16 cellular contexts compared by ENCODE assay signal in genomic region chr14:100761481-100761880, GRCh38. TPM values are rescaled to one million over a fixed set of nuclear protein-coding genes. Genes with fewer than 3 reads are reported as not detected.
DNase-seq lines count a peak whose midpoint lies in the region; ATAC-seq and TF ChIP-seq lines count a peak whose summit lies in the region.
"Had no signal": no experiment of that assay in that cellular context is flagged by ENCODE, and none has a peak within 500 bp of the region (broad histone marks: within the 10 kb centered on the region; RNA-seq: fewer than 3 reads in every experiment).

No MANE protein-coding gene starts in this region.

- H3K9ac ChIP-seq in adipocyte (ENCODE audit: low read length) = no peak overlapping the region
- H3K9ac ChIP-seq: BLaER1 had no signal

- peaks cover 15% of the 10 kb centered on the region for H3K27me3 Mint-ChIP-seq in HFFc6 (ENCODE audit: insufficient read depth)

- no peaks in the 10 kb centered on the region for H3K36me3 ChIP-seq in adipocyte (ENCODE audit: control insufficient read depth, insufficient read depth, low read length, severe bottlenecking)
- H3K36me3 ChIP-seq: BLaER1, heart left ventricle had no signal

- H3K36me3 Mint-ChIP-seq in HFFc6 (ENCODE audit: low read depth) = 0 out of 2 replicates have a peak, but pooled peaks cover 6% of the 10 kb centered on the region

- H3K4me1 Mint-ChIP-seq in HFFc6 (ENCODE audit: low read depth) = peaks cover 28% of the 10 kb centered on the region

- DNase-seq in AG04450 (ENCODE audit: low read depth, low spot score) = peak; percentile 37
- DNase-seq in HFFc6 = peak; percentile 80
- peak; percentile 44 for DNase-seq in adipocyte (ENCODE audit: low read depth)
- peak; percentile 64 for DNase-seq in fibroblast of the conjunctiva (ENCODE audit: low read depth)
- DNase-seq: activated CD4-positive, alpha-beta T cell treated with anti-CD3 and anti-CD28 coated beads, Interleukin-2, amount 50 U/mL, for 4 hours; cortex of kidney; heart left ventricle; NCI-H1092 treated with DMSO at 0.1 percent for 48 hours had no signal

- POLR2A ChIA-PET in AG04450 (lab: Yijun Ruan, JAX) = no interaction called here

- H3K4me1 ChIP-seq in adipocyte (ENCODE audit: control insufficient read depth, insufficient read depth, low read length) = peaks cover 19% of the 10 kb centered on the region
- H3K4me1 ChIP-seq: BLaER1, heart left ventricle had no signal

- peaks cover 4% of the 10 kb centered on the region; the same call in 1 of the 2 replicates for H3K9me3 Mint-ChIP-seq in HFFc6
- H3K9me3 Mint-ChIP-seq: T-helper 1 cell treated with Interleukin-12 subunit alpha and Interleukin-12 subunit beta and Interleukin-4 antibody, amounts not matched to agents 30 μg/mL and 1 μg/mL, for 36 hours had no signal

- TF ChIP-seq CTCF in AG04450 (IDR thresholded peaks at IDR 0.05; ENCODE audit: low read depth, low read length) (no peak), HFFc6 (IDR thresholded peaks at IDR 0.05) (no peak)

- H3K27ac ChIP-seq in AG04450 (ENCODE audit: low read depth, low read length) = no peak overlapping the region
- H3K27ac ChIP-seq: BLaER1, heart left ventricle had no signal

- H3K27me3 ChIP-seq in AG04450 (ENCODE audit: control insufficient read depth, insufficient read depth, low read length) (peaks cover 12% of the 10 kb centered on the region), adipocyte (replicated peaks; ENCODE audit: control insufficient read depth, insufficient read depth, low read length) (peaks cover 12% of the 10 kb centered on the region)
- H3K27me3 ChIP-seq: BLaER1, heart left ventricle had no signal

- H3K4me3 ChIP-seq in AG04450 (ENCODE audit: low read depth, low read length) (no peak overlapping the region), adipocyte (ENCODE audit: low read length) (no peak overlapping the region)
- H3K4me3 ChIP-seq: BLaER1, heart left ventricle had no signal

- H3K9me3 ChIP-seq in AG04450 (ENCODE audit: control insufficient read depth, insufficient read depth, low read length) = peaks cover 4% of the 10 kb centered on the region; the same call in 1 of the 2 replicates
- no peaks in the 10 kb centered on the region for H3K9me3 ChIP-seq in adipocyte (ENCODE audit: control insufficient read depth, low read length)
- H3K9me3 ChIP-seq: BLaER1, heart left ventricle had no signal

- CTCF ChIA-PET in AG04450 (lab: Charles Lee) = interaction anchor here (1.0 kb wide), 1 partner anchor 376 kb away, joined by 3 read pairs; no protein-coding TSS in a partner anchor

- no peak overlapping the region for H3K4me3 Mint-ChIP-seq in HFFc6
- H3K4me3 Mint-ChIP-seq: T-helper 1 cell treated with Interleukin-12 subunit alpha and Interleukin-12 subunit beta and Interleukin-4 antibody, amounts not matched to agents 30 μg/mL and 1 μg/mL, for 36 hours had no signal

- peak overlapping the region; percentile 23; the same call in 1 of the 2 replicates for H3K27ac Mint-ChIP-seq in HFFc6
- H3K27ac Mint-ChIP-seq: T-helper 1 cell treated with Interleukin-12 subunit alpha and Interleukin-12 subunit beta and Interleukin-4 antibody, amounts not matched to agents 30 μg/mL and 1 μg/mL, for 36 hours had no signal

- ATAC-seq in GM21723 (IDR thresholded peaks at IDR 0.05; ENCODE audit: unreplicated experiment) (no peak), HG03354 (IDR thresholded peaks at IDR 0.05; ENCODE audit: poor library complexity, severe bottlenecking, unreplicated experiment) (no peak), HG03175 (IDR thresholded peaks at IDR 0.05; ENCODE audit: unreplicated experiment) (no peak), GM19035 (IDR thresholded peaks at IDR 0.05; ENCODE audit: unreplicated experiment) (no peak)
- ATAC-seq: heart left ventricle had no signal

RNA-seq across cellular contexts. Expression of gene DLK1, which starts 34.8 kb away (rescaled TPM):
- 0.12 TPM in 1 of 2 replicates, not detected in the other for polyA plus RNA-seq in AG04450 (2011; rRNA removed)
- not detected in 2 replicates for polyA minus RNA-seq in AG04450 (2011; rRNA and poly(A)+ RNA removed)
- total RNA-seq in HFFc6 (2021; fragmentation: NEBNext Ultra II Directional; extraction: Animal tissue kit (Norgen Biotek cat#: 25700)) = not detected
- total RNA-seq: lung microvascular endothelial cell, osteoblast had no signal
